ENCODE assay signal across 9 cellular contexts in the genomic region with DNA sequence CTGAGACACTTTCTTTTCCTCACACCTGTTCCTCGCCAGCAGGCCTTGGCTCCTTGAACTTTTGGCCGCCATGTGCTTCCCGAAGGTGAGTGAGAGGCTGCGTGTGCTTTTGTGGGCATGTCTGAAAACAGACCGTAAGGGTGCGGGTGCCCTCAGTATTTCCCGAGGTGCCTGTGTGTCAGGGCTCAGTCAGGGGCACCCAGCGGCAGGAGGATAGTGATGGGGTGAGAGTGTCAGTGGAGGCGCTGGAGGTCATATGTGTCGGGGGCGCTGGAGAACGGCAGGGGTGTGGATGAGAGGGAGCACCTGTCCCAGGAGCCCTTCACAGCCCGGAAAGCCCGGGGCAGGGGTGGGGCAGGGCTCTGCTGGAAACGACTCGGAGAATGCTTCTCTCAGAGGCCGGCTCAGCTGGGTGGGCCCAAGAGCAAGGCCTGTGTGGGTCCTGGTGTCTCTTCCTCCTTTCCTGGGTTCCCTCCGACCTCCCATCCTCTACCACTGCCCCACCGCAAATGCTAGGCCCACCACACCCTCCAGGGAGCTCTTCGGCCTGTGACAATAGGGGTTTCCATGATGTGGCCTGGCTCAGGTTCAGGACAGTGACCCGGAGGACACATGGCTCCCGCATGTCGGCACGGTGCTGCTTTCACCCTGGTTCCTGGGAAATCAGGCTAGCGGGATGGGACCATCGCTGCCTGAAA. TPM values are rescaled to one million over a fixed set of nuclear protein-coding genes. Genes with fewer than 3 reads are reported as not detected.
DNase-seq lines count a peak whose midpoint lies in the region; ATAC-seq and TF ChIP-seq lines count a peak whose summit lies in the region.
"Had no signal": no experiment of that assay in that cellular context is flagged by ENCODE, and none has a peak within 500 bp of the region (broad histone marks: within the 10 kb centered on the region; RNA-seq: fewer than 3 reads in every experiment).

No MANE protein-coding gene starts in this region.

- H3K27ac ChIP-seq in gastroesophageal sphincter (peak overlapping the region in 3 of 4 donors; percentile 55 to 64 (median 62)), skin epidermis (peak overlapping the region in 20 of 21 experiments; percentile 28 to 95 (median 66))
- H3K27ac ChIP-seq: HL-60 had no signal

- no peaks in the 10 kb centered on the region for H3K9me3 ChIP-seq in gastroesophageal sphincter

- intact Hi-C loops in activated CD4-positive, alpha-beta memory T cell treated with anti-CD3 and anti-CD28 coated beads for 36 hours (cut with micrococcal nuclease), result loop anchor here (1.0 kb wide), 1 partner anchor 9 kb away; no protein-coding TSS in a partner anchor

- CTCF ChIA-PET in activated CD4-positive, alpha-beta memory T cell treated with anti-CD3 and anti-CD28 coated beads for 36 hours (lab: Charles Lee), result interaction anchor here (0.9 to 12.3 kb wide), 10 partner anchors 9 to 108 kb away, joined by 3 to 270 read pairs (median 6); no protein-coding TSS in a partner anchor

- no peaks in the 10 kb centered on the region for H3K9me3 Mint-ChIP-seq in activated CD4-positive, alpha-beta memory T cell treated with anti-CD3 and anti-CD28 coated beads for 36 hours

- H3K4me1 ChIP-seq in gastroesophageal sphincter, result peaks cover 0 to 23% (median 0%) of the 10 kb centered on the region in 3 donors

- peaks cover 4% of the 10 kb centered on the region for H3K27me3 Mint-ChIP-seq in activated CD4-positive, alpha-beta memory T cell treated with anti-CD3 and anti-CD28 coated beads for 36 hours

- POLR2A ChIA-PET in activated CD4-positive, alpha-beta memory T cell treated with anti-CD3 and anti-CD28 coated beads for 36 hours (lab: Charles Lee), result interaction anchor here (0.5 to 6.1 kb wide), 10 partner anchors 10 to 377 kb away, joined by 3 to 89 read pairs (median 4); a partner anchor contains a TSS

- H3K4me1 Mint-ChIP-seq in activated CD4-positive, alpha-beta memory T cell treated with anti-CD3 and anti-CD28 coated beads for 36 hours (ENCODE audit: low read depth), result peaks cover 67% of the 10 kb centered on the region

- H3K27me3 ChIP-seq in gastroesophageal sphincter, result peaks cover 7% of the 10 kb centered on the region

- peak; percentile 19 for DNase-seq in activated CD4-positive, alpha-beta memory T cell treated with anti-CD3 and anti-CD28 coated beads for 36 hours
- DNase-seq in germinal center (ENCODE audit: low spot score) (no peak), NOMO-1 (lab: John Stamatoyannopoulos, UW; ENCODE audit: unreplicated experiment in 2 of 2) (no peak), AML-193 (lab: John Stamatoyannopoulos, UW) (no peak), T-helper 9 cell (no peak)

- no peak for TF ChIP-seq POLR2A in gastroesophageal sphincter (IDR thresholded peaks at IDR 0.05)

- peak; percentile 11 for ATAC-seq in gastroesophageal sphincter

- H3K36me3 Mint-ChIP-seq in activated CD4-positive, alpha-beta memory T cell treated with anti-CD3 and anti-CD28 coated beads for 36 hours, result peaks cover 48% of the 10 kb centered on the region

- H3K4me3 Mint-ChIP-seq in activated CD4-positive, alpha-beta memory T cell treated with anti-CD3 and anti-CD28 coated beads for 36 hours, result peak overlapping the region; percentile 99

- H3K4me3 ChIP-seq in GM12875 (ENCODE audit: low read depth, low read length) (peak overlapping the region; percentile 53), gastroesophageal sphincter (peak overlapping the region; percentile 5 to 43), skin epidermis (peak overlapping the region; percentile 34 to 49 (median 38))

- peak overlapping the region; percentile 100 for H3K27ac Mint-ChIP-seq in activated CD4-positive, alpha-beta memory T cell treated with anti-CD3 and anti-CD28 coated beads for 36 hours

- 25 to 61% methylated on average over 4 to 6 of the region's 26 CpGs for WGBS in gastroesophageal sphincter (ENCODE audit: low coverage in 1 of 2), 2 donors

- no peaks in the 10 kb centered on the region for H3K36me3 ChIP-seq in gastroesophageal sphincter

- TF ChIP-seq CTCF in GM12875 (IDR thresholded peaks at IDR 0.05; ENCODE audit: borderline replicate concordance, insufficient read depth, low read depth, low read length) (no peak), gastroesophageal sphincter (IDR thresholded peaks at IDR 0.05) (no peak)

- TF ChIP-seq EP300 in gastroesophageal sphincter (IDR thresholded peaks at IDR 0.05), result no peak

RNA-seq across cellular contexts. Expression of a gene that starts 0.5 kb away (rescaled TPM):
- 1,000 to 10,000 TPM; 2,504 to 2,532 TPM for total RNA-seq in activated CD4-positive, alpha-beta memory T cell treated with anti-CD3 and anti-CD28 coated beads for 36 hours
- total RNA-seq in gastroesophageal sphincter, result 10 to 100 TPM in 3 of 4 donors, 1 to 10 TPM in 1; 2.6 to 39.0 (median 21.6) TPM

RNA-seq across cellular contexts. Expression of a gene that starts 19.5 kb away (rescaled TPM):
- total RNA-seq in activated CD4-positive, alpha-beta memory T cell treated with anti-CD3 and anti-CD28 coated beads for 36 hours, result 1 to 10 TPM; 2.2 TPM
- total RNA-seq in gastroesophageal sphincter, result 1 to 10 TPM in 2 of 4 donors, not detected in 2; 1.6 to 2.6 TPM

RNA-seq across cellular contexts. Expression of a gene that starts 29.1 kb away (rescaled TPM):
- total RNA-seq in activated CD4-positive, alpha-beta memory T cell treated with anti-CD3 and anti-CD28 coated beads for 36 hours, result under 1 TPM; 0.40 to 0.46 TPM
- 1 to 10 TPM in 1 of 4 donors, under 1 TPM in 2, not detected in 1; 0.31 to 3.1 (median 0.31) TPM for total RNA-seq in gastroesophageal sphincter

RNA-seq across cellular contexts. Expression of a gene that starts 33.2 kb away (rescaled TPM):
- under 1 TPM in 1 of 2 experiments, not detected in 1; 0.19 TPM for total RNA-seq in activated CD4-positive, alpha-beta memory T cell treated with anti-CD3 and anti-CD28 coated beads for 36 hours
- 1 to 10 TPM in 1 of 4 donors, not detected in 3; 1.7 TPM for total RNA-seq in gastroesophageal sphincter

RNA-seq across cellular contexts. Expression of a gene that starts 42.1 kb away (rescaled TPM):
- total RNA-seq in activated CD4-positive, alpha-beta memory T cell treated with anti-CD3 and anti-CD28 coated beads for 36 hours, result 10 to 100 TPM; 41.2 to 42.7 TPM
- total RNA-seq in gastroesophageal sphincter, result 10 to 100 TPM; 17.6 to 28.2 (median 25.0) TPM

Comparison
In these comparisons a context has a peak if more than half of its experiments do, and no peak if none do; other contexts are left out.
1. RNA of a gene that starts 0.5 kb away (total RNA-seq): 2,504 to 2,532 TPM in activated CD4-positive, alpha-beta memory T cell treated with anti-CD3 and anti-CD28 coated beads for 36 hours; 2.6 to 39.0 TPM in gastroesophageal sphincter; every median in the first group is over 10 times any median in the second.
2. Peak in every context shown above with its lines, with median percentiles within 50 percentile points of each other: H3K4me3 ChIP-seq.